In genomic region chr1:154972517-154973343, GRCh38 we compare ENCODE assay signal across 1 cellular context.
TF ChIP-seq lines count a peak whose summit lies in the region.

No MANE protein-coding gene starts in this region.

TF ChIP-seq in HEK293, 187 proteins besides CTCF, POLR2A, EP300 and RAD21 (continued from another document and continues in another):
- TF ChIP-seq PRDM6 (tag by site-specific recombination; IDR thresholded peaks at IDR 0.05) (no peak), ZNF768 (tag by site-specific recombination; IDR thresholded peaks at IDR 0.05) (no peak), ZNF16 (tag by site-specific recombination; IDR thresholded peaks at IDR 0.05; ENCODE audit: low read depth) (no peak), ZNF701 (tag by site-specific recombination; IDR thresholded peaks at IDR 0.05) (no peak), ZBTB21 (tag by site-specific recombination; IDR thresholded peaks at IDR 0.05) (no peak; the same call in 1 of the 2 replicates), ZNF707 (tag by site-specific recombination; IDR thresholded peaks at IDR 0.05) (no peak), SALL2 (tag by site-specific recombination; IDR thresholded peaks at IDR 0.05; ENCODE audit: borderline replicate concordance) (no peak), ZNF488 (tag by site-specific recombination; IDR thresholded peaks at IDR 0.05) (no peak), ZNF311 (tag by site-specific recombination; IDR thresholded peaks at IDR 0.05; ENCODE audit: borderline replicate concordance) (no peak), HOXC10 (CRISPR knock-in tag; IDR thresholded peaks at IDR 0.05) (no peak), ZNF274 (IDR thresholded peaks at IDR 0.05; ENCODE audit: low read length) (no peak), ZNF274 (tag by site-specific recombination; IDR thresholded peaks at IDR 0.05; ENCODE audit: borderline replicate concordance) (no peak), ZBTB17 (tag by site-specific recombination; IDR thresholded peaks at IDR 0.05) (peak; percentile 82), HOXD13 (CRISPR knock-in tag; IDR thresholded peaks at IDR 0.05; ENCODE audit: borderline replicate concordance) (no peak), ZBTB7A (tag by site-specific recombination; IDR thresholded peaks at IDR 0.05; ENCODE audit: low read depth) (no peak), ZNF341 (tag by site-specific recombination; IDR thresholded peaks at IDR 0.05; ENCODE audit: low read depth) (peak; percentile 43; the same call in 1 of the 2 replicates), ZNF521 (tag by site-specific recombination; IDR thresholded peaks at IDR 0.05) (no peak), ZNF416 (tag by site-specific recombination; IDR thresholded peaks at IDR 0.05) (no peak), ZNF394 (tag by site-specific recombination; IDR thresholded peaks at IDR 0.05; ENCODE audit: borderline replicate concordance) (no peak; the same call in 1 of the 2 replicates), ZNF426 (tag by site-specific recombination; IDR thresholded peaks at IDR 0.05) (no peak), ZNF561 (tag by site-specific recombination; IDR thresholded peaks at IDR 0.05; ENCODE audit: borderline replicate concordance) (no peak), OSR2 (tag by site-specific recombination; IDR thresholded peaks at IDR 0.05) (peak; percentile 69), ZEB2 (tag by site-specific recombination; IDR thresholded peaks at IDR 0.05) (peak; percentile 39; the same call in 1 of the 2 replicates), GLI2 (tag by site-specific recombination; IDR thresholded peaks at IDR 0.05; ENCODE audit: borderline replicate concordance, low read depth) (no peak), ZNF10 (tag by site-specific recombination; IDR thresholded peaks at IDR 0.05) (no peak), ZNF585B (tag by site-specific recombination; IDR thresholded peaks at IDR 0.05) (no peak), ZNF623 (tag by site-specific recombination; IDR thresholded peaks at IDR 0.05) (0 out of 2 replicates have a peak, but pooled peaks have one; percentile 13), ZNF221 (tag by site-specific recombination; IDR thresholded peaks at IDR 0.05; ENCODE audit: borderline replicate concordance) (no peak), ZNF776 (tag by site-specific recombination; IDR thresholded peaks at IDR 0.05; ENCODE audit: borderline replicate concordance) (no peak), ZNF157 (tag by site-specific recombination; IDR thresholded peaks at IDR 0.05) (no peak), SP3 (tag by site-specific recombination; IDR thresholded peaks at IDR 0.05) (peak; percentile 79), ZNF670 (tag by site-specific recombination; IDR thresholded peaks at IDR 0.05; ENCODE audit: low read depth) (no peak), MYNN (tag by site-specific recombination; IDR thresholded peaks at IDR 0.05; ENCODE audit: borderline replicate concordance) (no peak), ZNF777 (tag by site-specific recombination; IDR thresholded peaks at IDR 0.05; ENCODE audit: borderline replicate concordance) (no peak), ZNF571 (tag by site-specific recombination; IDR thresholded peaks at IDR 0.05) (no peak), ZNF292 (tag by site-specific recombination; IDR thresholded peaks at IDR 0.05; ENCODE audit: borderline replicate concordance, low read depth) (no peak), ZNF449 (tag by site-specific recombination; IDR thresholded peaks at IDR 0.05) (peak; percentile 95), ZBTB1 (tag by site-specific recombination; IDR thresholded peaks at IDR 0.05) (no peak), ATF2 (tag by site-specific recombination; IDR thresholded peaks at IDR 0.05; ENCODE audit: low read depth) (no peak), FEZF1 (tag by site-specific recombination; IDR thresholded peaks at IDR 0.05) (peak; percentile 98), ZNF121 (tag by site-specific recombination; IDR thresholded peaks at IDR 0.05) (no peak), ZNF114 (tag by site-specific recombination; IDR thresholded peaks at IDR 0.05) (no peak), ZNF335 (tag by site-specific recombination; conservative IDR thresholded peaks at IDR 0.05) (peak; percentile 59), ZFP37 (tag by site-specific recombination; IDR thresholded peaks at IDR 0.05) (no peak), KLF9 (tag by site-specific recombination; IDR thresholded peaks at IDR 0.05; ENCODE audit: low read depth) (no peak; the same call in 1 of the 2 replicates)
- TF ChIP-seq, protein P1, sequence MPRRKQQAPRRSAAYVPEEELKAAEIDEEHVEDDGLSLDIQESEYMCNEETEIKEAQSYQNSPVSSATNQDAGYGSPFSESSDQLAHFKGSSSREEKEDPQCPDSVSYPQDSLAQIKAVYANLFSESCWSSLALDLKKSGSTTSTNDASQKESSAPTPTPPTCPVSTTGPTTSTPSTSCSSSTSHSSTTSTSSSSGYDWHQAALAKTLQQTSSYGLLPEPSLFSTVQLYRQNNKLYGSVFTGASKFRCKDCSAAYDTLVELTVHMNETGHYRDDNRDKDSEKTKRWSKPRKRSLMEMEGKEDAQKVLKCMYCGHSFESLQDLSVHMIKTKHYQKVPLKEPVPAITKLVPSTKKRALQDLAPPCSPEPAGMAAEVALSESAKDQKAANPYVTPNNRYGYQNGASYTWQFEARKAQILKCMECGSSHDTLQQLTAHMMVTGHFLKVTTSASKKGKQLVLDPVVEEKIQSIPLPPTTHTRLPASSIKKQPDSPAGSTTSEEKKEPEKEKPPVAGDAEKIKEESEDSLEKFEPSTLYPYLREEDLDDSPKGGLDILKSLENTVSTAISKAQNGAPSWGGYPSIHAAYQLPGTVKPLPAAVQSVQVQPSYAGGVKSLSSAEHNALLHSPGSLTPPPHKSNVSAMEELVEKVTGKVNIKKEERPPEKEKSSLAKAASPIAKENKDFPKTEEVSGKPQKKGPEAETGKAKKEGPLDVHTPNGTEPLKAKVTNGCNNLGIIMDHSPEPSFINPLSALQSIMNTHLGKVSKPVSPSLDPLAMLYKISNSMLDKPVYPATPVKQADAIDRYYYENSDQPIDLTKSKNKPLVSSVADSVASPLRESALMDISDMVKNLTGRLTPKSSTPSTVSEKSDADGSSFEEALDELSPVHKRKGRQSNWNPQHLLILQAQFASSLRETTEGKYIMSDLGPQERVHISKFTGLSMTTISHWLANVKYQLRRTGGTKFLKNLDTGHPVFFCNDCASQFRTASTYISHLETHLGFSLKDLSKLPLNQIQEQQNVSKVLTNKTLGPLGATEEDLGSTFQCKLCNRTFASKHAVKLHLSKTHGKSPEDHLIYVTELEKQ (tag by site-specific recombination; IDR thresholded peaks at IDR 0.05; ENCODE audit: borderline replicate concordance), result no peak
- TF ChIP-seq, protein P2, sequence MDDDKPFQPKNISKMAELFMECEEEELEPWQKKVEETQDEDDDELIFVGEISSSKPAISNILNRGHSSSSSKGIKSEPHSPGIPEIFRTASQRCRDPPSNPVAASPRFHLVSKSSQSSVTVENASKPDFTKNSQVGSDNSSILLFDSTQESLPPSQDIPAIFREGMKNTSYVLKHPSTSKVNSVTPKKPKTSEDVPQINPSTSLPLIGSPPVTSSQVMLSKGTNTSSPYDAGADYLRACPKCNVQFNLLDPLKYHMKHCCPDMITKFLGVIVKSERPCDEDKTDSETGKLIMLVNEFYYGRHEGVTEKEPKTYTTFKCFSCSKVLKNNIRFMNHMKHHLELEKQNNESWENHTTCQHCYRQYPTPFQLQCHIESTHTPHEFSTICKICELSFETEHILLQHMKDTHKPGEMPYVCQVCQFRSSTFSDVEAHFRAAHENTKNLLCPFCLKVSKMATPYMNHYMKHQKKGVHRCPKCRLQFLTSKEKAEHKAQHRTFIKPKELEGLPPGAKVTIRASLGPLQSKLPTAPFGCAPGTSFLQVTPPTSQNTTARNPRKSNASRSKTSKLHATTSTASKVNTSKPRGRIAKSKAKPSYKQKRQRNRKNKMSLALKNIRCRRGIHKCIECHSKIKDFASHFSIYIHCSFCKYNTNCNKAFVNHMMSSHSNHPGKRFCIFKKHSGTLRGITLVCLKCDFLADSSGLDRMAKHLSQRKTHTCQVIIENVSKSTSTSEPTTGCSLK (tag by site-specific recombination; IDR thresholded peaks at IDR 0.05), result no peak
- TF ChIP-seq, protein P3, sequence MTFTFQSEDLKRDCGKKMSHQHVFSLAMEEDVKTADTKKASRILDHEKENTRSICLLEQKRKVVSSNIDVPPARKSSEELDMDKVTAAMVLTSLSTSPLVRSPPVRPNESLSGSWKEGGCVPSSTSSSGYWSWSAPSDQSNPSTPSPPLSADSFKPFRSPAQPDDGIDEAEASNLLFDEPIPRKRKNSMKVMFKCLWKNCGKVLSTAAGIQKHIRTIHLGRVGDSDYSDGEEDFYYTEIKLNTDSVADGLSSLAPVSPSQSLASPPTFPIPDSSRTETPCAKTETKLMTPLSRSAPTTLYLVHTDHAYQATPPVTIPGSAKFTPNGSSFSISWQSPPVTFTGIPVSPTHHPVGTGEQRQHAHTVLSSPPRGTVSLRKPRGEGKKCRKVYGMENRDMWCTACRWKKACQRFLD (tag by site-specific recombination; IDR thresholded peaks at IDR 0.05), result no peak
- TF ChIP-seq, protein P4, sequence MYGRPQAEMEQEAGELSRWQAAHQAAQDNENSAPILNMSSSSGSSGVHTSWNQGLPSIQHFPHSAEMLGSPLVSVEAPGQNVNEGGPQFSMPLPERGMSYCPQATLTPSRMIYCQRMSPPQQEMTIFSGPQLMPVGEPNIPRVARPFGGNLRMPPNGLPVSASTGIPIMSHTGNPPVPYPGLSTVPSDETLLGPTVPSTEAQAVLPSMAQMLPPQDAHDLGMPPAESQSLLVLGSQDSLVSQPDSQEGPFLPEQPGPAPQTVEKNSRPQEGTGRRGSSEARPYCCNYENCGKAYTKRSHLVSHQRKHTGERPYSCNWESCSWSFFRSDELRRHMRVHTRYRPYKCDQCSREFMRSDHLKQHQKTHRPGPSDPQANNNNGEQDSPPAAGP (tag by site-specific recombination; IDR thresholded peaks at IDR 0.05), result peak; percentile 88
